Comparison of ENCODE assay signal across 8 cellular contexts in the genomic region with DNA sequence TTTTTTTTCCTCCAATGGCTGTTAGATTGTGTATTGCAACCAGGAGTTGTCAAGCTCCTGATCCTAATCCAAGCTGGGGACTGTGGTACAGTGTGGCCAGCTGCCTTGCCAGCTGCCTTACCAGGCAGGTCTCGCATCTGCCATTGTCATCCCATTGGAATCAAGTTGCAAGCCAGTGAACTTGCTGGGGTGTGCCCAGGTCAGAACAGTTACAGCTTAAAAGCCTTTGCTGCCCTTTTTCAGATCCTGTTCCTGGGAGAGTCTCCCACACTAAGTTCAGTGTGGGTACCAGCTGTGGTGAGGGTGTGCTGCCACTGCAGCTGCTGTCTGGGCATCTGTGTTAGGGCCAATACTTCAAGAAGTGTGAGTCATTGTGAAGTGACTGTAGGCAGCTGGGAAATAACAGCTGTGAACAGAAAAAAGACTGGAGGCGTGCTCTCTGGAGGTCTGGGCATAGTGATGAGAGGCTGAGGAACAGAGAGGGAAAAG.
A peak's percentile ranks its signal among the peaks of the same experiment; 100 is the strongest.
DNase-seq lines count a peak whose midpoint lies in the region; ATAC-seq and TF ChIP-seq lines count a peak whose summit lies in the region.

No MANE protein-coding gene starts in this region.

- H3K9me3 ChIP-seq in neuronal stem cell (replicated peaks in 1 of 2; ENCODE audit: control insufficient read depth in 2 of 2, insufficient read depth in 1 of 2, low read depth in 1 of 2, low read length in 2 of 2): no peaks in the 10 kb centered on the region

- H2BK15ac ChIP-seq in neuronal stem cell (ENCODE audit: low read length): no peak overlapping the region

- peak overlapping the region; percentile 20 for H3K18ac ChIP-seq in neuronal stem cell (ENCODE audit: low read length)

- peak; percentile 61 for DNase-seq in 8988T
- DNase-seq in NCI-H2196 (lab: John Stamatoyannopoulos, UW; ENCODE audit: unreplicated experiment): peak; percentile 43
- no peak for DNase-seq in effector memory CD8-positive, alpha-beta T cell
- DNase-seq in neuronal stem cell (ENCODE audit: low spot score): no peak

- H3K9ac ChIP-seq in neuronal stem cell (ENCODE audit: low read depth, low read length, poor library complexity): no peak overlapping the region

- H3K4me1 Mint-ChIP-seq in effector memory CD8-positive, alpha-beta T cell (ENCODE audit: low read depth in 2 of 2): peaks cover 34 to 44% of the 10 kb centered on the region in 2 donors

- no peak overlapping the region for H3K23ac ChIP-seq in neuronal stem cell (ENCODE audit: low read depth, low read length, poor library complexity)

- no peaks in the 10 kb centered on the region for H3K36me3 ChIP-seq in neuronal stem cell (replicated peaks in 1 of 2; ENCODE audit: control insufficient read depth in 2 of 2, insufficient read depth in 2 of 2, low read length in 2 of 2)

- no peaks in the 10 kb centered on the region for H3K36me3 Mint-ChIP-seq in effector memory CD8-positive, alpha-beta T cell (ENCODE audit: insufficient read depth)

- H3K4me3 Mint-ChIP-seq in effector memory CD8-positive, alpha-beta T cell: no peak overlapping the region

- no peak overlapping the region for H3K14ac ChIP-seq in neuronal stem cell (ENCODE audit: low read length)

- H3K4me1 ChIP-seq in neuronal stem cell (ENCODE audit: control insufficient read depth in 2 of 2, insufficient read depth in 1 of 2, low read depth in 1 of 2, low read length in 2 of 2): peaks cover 6 to 7% of the 10 kb centered on the region in 2 donors

- H3K4ac ChIP-seq in neuronal stem cell (ENCODE audit: low read length): no peak overlapping the region

- H2AFZ ChIP-seq in neuronal stem cell (ENCODE audit: low read length): no peak overlapping the region

- H3K27ac ChIP-seq in neuronal stem cell (replicated peaks; ENCODE audit: low read length): no peak overlapping the region

- H4K8ac ChIP-seq in neuronal stem cell (ENCODE audit: low read depth, low read length): no peak overlapping the region

- no peak overlapping the region for H2AK5ac ChIP-seq in neuronal stem cell (ENCODE audit: low read depth, low read length)

- no peak overlapping the region for H2BK120ac ChIP-seq in neuronal stem cell (ENCODE audit: low read depth, low read length)

- no peak overlapping the region for H2BK12ac ChIP-seq in neuronal stem cell (ENCODE audit: low read length)

- no peak for TF ChIP-seq POLR2A in GM18505 (IDR thresholded peaks at IDR 0.05; ENCODE audit: borderline replicate concordance, extremely low read depth, insufficient read depth, insufficient read length)

- no CpG with 5 or more reads among the region's 2 CpGs for WGBS in neuronal stem cell (ENCODE audit: extremely low coverage in 2 of 2, insufficient read length in 2 of 2, insufficient replicate concordance in 1 of 2), 2 donors

- no peaks in the 10 kb centered on the region for H3K27me3 ChIP-seq in neuronal stem cell (ENCODE audit: control insufficient read depth in 3 of 3, insufficient read depth in 3 of 3, low read depth in 1 of 3, low read length in 3 of 3)

- peak overlapping the region; percentile 62 to 78 for H3K27ac Mint-ChIP-seq in effector memory CD8-positive, alpha-beta T cell

- H3K4me3 ChIP-seq in neuronal stem cell (ENCODE audit: low read length in 2 of 2): peak overlapping the region in 1 of 2 donors; percentile 27

- no peaks in the 10 kb centered on the region for H3K27me3 Mint-ChIP-seq in effector memory CD8-positive, alpha-beta T cell

- no peak overlapping the region for H3K4me2 ChIP-seq in neuronal stem cell (ENCODE audit: insufficient read depth, low read length, poor library complexity, severe bottlenecking)

- ATAC-seq in GM18505 (IDR thresholded peaks at IDR 0.05; ENCODE audit: unreplicated experiment) (peak; percentile 82), GM19455 (IDR thresholded peaks at IDR 0.05; ENCODE audit: unreplicated experiment) (no peak), HG02840 (IDR thresholded peaks at IDR 0.05; ENCODE audit: low FRiP score, unreplicated experiment) (no peak), GM21367 (IDR thresholded peaks at IDR 0.05; ENCODE audit: unreplicated experiment) (no peak)
- peak; percentile 27 for ATAC-seq in effector memory CD8-positive, alpha-beta T cell (replicated peaks)

- peaks cover 6% of the 10 kb centered on the region for H3K79me1 ChIP-seq in neuronal stem cell (ENCODE audit: low read depth, low read length)

- H4K91ac ChIP-seq in neuronal stem cell (ENCODE audit: low read depth, low read length, poor library complexity): no peak overlapping the region

- no peaks in the 10 kb centered on the region for H3K9me3 Mint-ChIP-seq in effector memory CD8-positive, alpha-beta T cell

- H2BK5ac ChIP-seq in neuronal stem cell (ENCODE audit: low read length): no peak overlapping the region

Comparison
In these comparisons a context has a peak if more than half of its experiments do, and no peak if none do; other contexts are left out.
1. DNase-seq: peak in 8988T (single experiment) and NCI-H2196 (single experiment); none in effector memory CD8-positive, alpha-beta T cell (0 of 3) and neuronal stem cell (single experiment).
2. ATAC-seq: peak in GM18505 (single experiment) and effector memory CD8-positive, alpha-beta T cell (single experiment); none in GM19455 (single experiment), HG02840 (single experiment) and GM21367 (single experiment).